In genomic region chr19:49150944-49151243, GRCh38 we compare ENCODE assay signal across 6 cellular contexts. TPM values are rescaled to one million over a fixed set of nuclear protein-coding genes. Genes with fewer than 3 reads are reported as not detected.
A peak's percentile ranks its signal among the peaks of the same experiment; 100 is the strongest.
DNase-seq lines count a peak whose midpoint lies in the region; ATAC-seq, FAIRE-seq and TF ChIP-seq lines count a peak whose summit lies in the region.

No MANE protein-coding gene starts in this region.

- no peaks in the 10 kb centered on the region for H3K27me3 ChIP-seq in SK-N-SH (ENCODE audit: insufficient read depth)
- no peaks in the 10 kb centered on the region for H3K27me3 ChIP-seq in gastroesophageal sphincter
- H3K27me3 ChIP-seq in thoracic aorta (replicated peaks; ENCODE audit: insufficient read depth) = no peaks in the 10 kb centered on the region

- H3K4me3 ChIP-seq in SK-N-SH (ENCODE audit: low read depth in 2 of 2, low read length in 1 of 2) (peak overlapping the region; percentile 91 to 96), gastroesophageal sphincter (peak overlapping the region; percentile 66 to 77), thoracic aorta (peak overlapping the region; percentile 79)

- H3K9me2 ChIP-seq in SK-N-SH = no peaks in the 10 kb centered on the region

- H3K36me3 ChIP-seq in SK-N-SH (replicated peaks in 1 of 2; ENCODE audit: control insufficient read depth in 1 of 2, insufficient read depth in 2 of 2, low read length in 1 of 2) = no peaks in the 10 kb centered on the region
- no peaks in the 10 kb centered on the region for H3K36me3 ChIP-seq in gastroesophageal sphincter
- no peaks in the 10 kb centered on the region for H3K36me3 ChIP-seq in thoracic aorta

- DNase-seq in SK-N-SH = no peak
- DNase-seq in thoracic aorta (ENCODE audit: low spot score) = no peak
- DNase-seq in H54 (ENCODE audit: insufficient read length, low spot score) = no peak

- TF ChIP-seq RAD21 in SK-N-SH (IDR thresholded peaks at IDR 0.05; ENCODE audit: low read length) = no peak

- 17% methylated on average over 15 of the region's 16 CpGs for WGBS in SK-N-SH (ENCODE audit: low lambda C conversion rate)
- WGBS in gastroesophageal sphincter (ENCODE audit: low coverage in 1 of 2), 2 donors = 0 to 9% methylated on average over 1 to 4 of the region's 16 CpGs

- POLR2A ChIA-PET in SK-N-SH (lab: Yijun Ruan, JAX) = interaction anchor here (1.0 to 1.3 kb wide), 5 partner anchors 23 to 57 kb away, joined by 3 to 4 read pairs (median 3); partner anchors contain the start of gene LIN7B

- peak overlapping the region; percentile 83 for H3K9ac ChIP-seq in SK-N-SH

- TF ChIP-seq EP300 in SK-N-SH (IDR thresholded peaks at IDR 0.05; ENCODE audit: borderline replicate concordance in 1 of 2, low read depth in 1 of 2, low read length in 1 of 2) (no peak), gastroesophageal sphincter (IDR thresholded peaks at IDR 0.05) (no peak)

- CTCF ChIA-PET in SK-N-SH (lab: Yijun Ruan, JAX) = interaction anchor here (0.9 to 11.1 kb wide), 7 partner anchors 15 to 180 kb away, joined by 3 to 87 read pairs (median 3); partner anchors contain the start of gene LIN7B

- H3K27ac ChIP-seq in SK-N-SH (ENCODE audit: low read depth in 2 of 2, low read length in 1 of 2) = peak overlapping the region; percentile 68 to 87; a peak in 2 of 4 replicates
- peak overlapping the region in 3 of 4 donors; percentile 82 to 88 (median 83) for H3K27ac ChIP-seq in gastroesophageal sphincter
- H3K27ac ChIP-seq in thoracic aorta = peak overlapping the region; percentile 60 to 69

- H3K4me1 ChIP-seq in SK-N-SH (ENCODE audit: control insufficient read depth in 1 of 2, insufficient read depth in 2 of 2, low read depth in 1 of 2, low read length in 1 of 2) = peaks cover 0 to 21% of the 10 kb centered on the region in 2 experiments; a peak in 1 of 4 replicates
- H3K4me1 ChIP-seq in gastroesophageal sphincter = peaks cover 0 to 45% (median 24%) of the 10 kb centered on the region in 3 donors
- H3K4me1 ChIP-seq in thoracic aorta (ENCODE audit: control insufficient read depth in 1 of 2, low read depth in 2 of 2) = peaks cover 19 to 36% of the 10 kb centered on the region in 2 donors

- TF ChIP-seq POLR2A in gastroesophageal sphincter (IDR thresholded peaks at IDR 0.05) (no peak), H54 (IDR thresholded peaks at IDR 0.05; ENCODE audit: low read depth, low read length) (no peak)

- peaks cover 19% of the 10 kb centered on the region for H3F3A ChIP-seq in SK-N-SH (replicated peaks; ENCODE audit: insufficient read depth)

- peak overlapping the region; percentile 78 for H2AFZ ChIP-seq in SK-N-SH (ENCODE audit: low read depth)

- H4K20me1 ChIP-seq in SK-N-SH (ENCODE audit: insufficient read depth) = no peaks in the 10 kb centered on the region

- peak overlapping the region; percentile 100 for H3K4me2 ChIP-seq in SK-N-SH

- ATAC-seq in SK-N-SH treated with all-trans-retinoic acid at 6 μM for 48 hours (no peak), gastroesophageal sphincter (no peak), thoracic aorta (ENCODE audit: insufficient number of reproducible peaks, low FRiP score, low read depth) (no peak), HG03135 (IDR thresholded peaks at IDR 0.05; ENCODE audit: unreplicated experiment) (no peak)

- no peaks in the 10 kb centered on the region for H3K9me3 ChIP-seq in SK-N-SH
- H3K9me3 ChIP-seq in gastroesophageal sphincter = no peaks in the 10 kb centered on the region
- H3K9me3 ChIP-seq in thoracic aorta = no peaks in the 10 kb centered on the region

- no peak for TF ChIP-seq CTCF in SK-N-SH (IDR thresholded peaks at IDR 0.05)
- TF ChIP-seq CTCF in gastroesophageal sphincter (IDR thresholded peaks at IDR 0.05) = no peak
- TF ChIP-seq CTCF in thoracic aorta (IDR thresholded peaks at IDR 0.05) = no peak

- no peaks in the 10 kb centered on the region for H3K79me2 ChIP-seq in SK-N-SH (ENCODE audit: insufficient read depth)

- FAIRE-seq in H54 (lab: Jason Lieb, UNC) = no peak

TF ChIP-seq in SK-N-SH, 30 proteins besides CTCF, POLR2A, EP300 and RAD21 (continues in another document):
- TF ChIP-seq FOXM1 (IDR thresholded peaks at IDR 0.05; ENCODE audit: low read depth) (no peak), MEF2A (IDR thresholded peaks at IDR 0.05; ENCODE audit: borderline replicate concordance, low read depth) (no peak), TAF1 (IDR thresholded peaks at IDR 0.05; ENCODE audit: borderline replicate concordance, low read depth, low read length) (no peak), JUND (IDR thresholded peaks at IDR 0.05) (no peak), RXRA (IDR thresholded peaks at IDR 0.05; ENCODE audit: borderline replicate concordance, low read depth) (no peak), GATA2 (CRISPR knock-in tag; IDR thresholded peaks at IDR 0.05) (no peak)
- TF ChIP-seq, protein P1, sequence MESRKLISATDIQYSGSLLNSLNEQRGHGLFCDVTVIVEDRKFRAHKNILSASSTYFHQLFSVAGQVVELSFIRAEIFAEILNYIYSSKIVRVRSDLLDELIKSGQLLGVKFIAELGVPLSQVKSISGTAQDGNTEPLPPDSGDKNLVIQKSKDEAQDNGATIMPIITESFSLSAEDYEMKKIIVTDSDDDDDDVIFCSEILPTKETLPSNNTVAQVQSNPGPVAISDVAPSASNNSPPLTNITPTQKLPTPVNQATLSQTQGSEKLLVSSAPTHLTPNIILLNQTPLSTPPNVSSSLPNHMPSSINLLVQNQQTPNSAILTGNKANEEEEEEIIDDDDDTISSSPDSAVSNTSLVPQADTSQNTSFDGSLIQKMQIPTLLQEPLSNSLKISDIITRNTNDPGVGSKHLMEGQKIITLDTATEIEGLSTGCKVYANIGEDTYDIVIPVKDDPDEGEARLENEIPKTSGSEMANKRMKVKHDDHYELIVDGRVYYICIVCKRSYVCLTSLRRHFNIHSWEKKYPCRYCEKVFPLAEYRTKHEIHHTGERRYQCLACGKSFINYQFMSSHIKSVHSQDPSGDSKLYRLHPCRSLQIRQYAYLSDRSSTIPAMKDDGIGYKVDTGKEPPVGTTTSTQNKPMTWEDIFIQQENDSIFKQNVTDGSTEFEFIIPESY (IDR thresholded peaks at IDR 0.05; ENCODE audit: borderline replicate concordance, low read depth) = no peak

TF ChIP-seq in SK-N-SH treated with all-trans-retinoic acid at 6 μM for 48 hours, 23 proteins besides CTCF, POLR2A, EP300 and RAD21 (continues in another document):
- no peak for TF ChIP-seq GLIS3 (CRISPR knock-in tag; IDR thresholded peaks at IDR 0.05)
- TF ChIP-seq, protein P2, sequence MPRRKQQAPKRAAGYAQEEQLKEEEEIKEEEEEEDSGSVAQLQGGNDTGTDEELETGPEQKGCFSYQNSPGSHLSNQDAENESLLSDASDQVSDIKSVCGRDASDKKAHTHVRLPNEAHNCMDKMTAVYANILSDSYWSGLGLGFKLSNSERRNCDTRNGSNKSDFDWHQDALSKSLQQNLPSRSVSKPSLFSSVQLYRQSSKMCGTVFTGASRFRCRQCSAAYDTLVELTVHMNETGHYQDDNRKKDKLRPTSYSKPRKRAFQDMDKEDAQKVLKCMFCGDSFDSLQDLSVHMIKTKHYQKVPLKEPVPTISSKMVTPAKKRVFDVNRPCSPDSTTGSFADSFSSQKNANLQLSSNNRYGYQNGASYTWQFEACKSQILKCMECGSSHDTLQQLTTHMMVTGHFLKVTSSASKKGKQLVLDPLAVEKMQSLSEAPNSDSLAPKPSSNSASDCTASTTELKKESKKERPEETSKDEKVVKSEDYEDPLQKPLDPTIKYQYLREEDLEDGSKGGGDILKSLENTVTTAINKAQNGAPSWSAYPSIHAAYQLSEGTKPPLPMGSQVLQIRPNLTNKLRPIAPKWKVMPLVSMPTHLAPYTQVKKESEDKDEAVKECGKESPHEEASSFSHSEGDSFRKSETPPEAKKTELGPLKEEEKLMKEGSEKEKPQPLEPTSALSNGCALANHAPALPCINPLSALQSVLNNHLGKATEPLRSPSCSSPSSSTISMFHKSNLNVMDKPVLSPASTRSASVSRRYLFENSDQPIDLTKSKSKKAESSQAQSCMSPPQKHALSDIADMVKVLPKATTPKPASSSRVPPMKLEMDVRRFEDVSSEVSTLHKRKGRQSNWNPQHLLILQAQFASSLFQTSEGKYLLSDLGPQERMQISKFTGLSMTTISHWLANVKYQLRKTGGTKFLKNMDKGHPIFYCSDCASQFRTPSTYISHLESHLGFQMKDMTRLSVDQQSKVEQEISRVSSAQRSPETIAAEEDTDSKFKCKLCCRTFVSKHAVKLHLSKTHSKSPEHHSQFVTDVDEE (CRISPR knock-in tag; IDR thresholded peaks at IDR 0.05) = no peak
- TF ChIP-seq TOX (CRISPR knock-in tag; IDR thresholded peaks at IDR 0.05; ENCODE audit: borderline replicate concordance) = no peak
- TF ChIP-seq ISL1 (CRISPR knock-in tag; IDR thresholded peaks at IDR 0.05) = no peak
- no peak for TF ChIP-seq RARB (CRISPR knock-in tag; IDR thresholded peaks at IDR 0.05)
- no peak for TF ChIP-seq ZNF8 (CRISPR knock-in tag; IDR thresholded peaks at IDR 0.05)
- TF ChIP-seq ZNF565 (CRISPR knock-in tag; conservative IDR thresholded peaks at IDR 0.05; ENCODE audit: low read depth) = no peak
- TF ChIP-seq TCF4 (CRISPR knock-in tag; IDR thresholded peaks at IDR 0.05; ENCODE audit: borderline replicate concordance) = no peak
- no peak for TF ChIP-seq ESRRG (CRISPR knock-in tag; IDR thresholded peaks at IDR 0.05)
- no peak for TF ChIP-seq BACH2 (CRISPR knock-in tag; IDR thresholded peaks at IDR 0.05; ENCODE audit: borderline replicate concordance)

RNA-seq across cellular contexts. Expression of gene HRC, which starts 4.3 kb away (rescaled TPM):
- polyA plus RNA-seq in SK-N-SH (2012; rRNA removed) = not detected in 2 replicates
- 0.04 TPM in 1 of 2 replicates, not detected in the other for polyA plus RNA-seq in SK-N-SH (2012; cell fraction: cytosol; rRNA removed)
- polyA plus RNA-seq in SK-N-SH (2012; cell fraction: nucleus; rRNA removed) = 0.04 and 0.12 TPM in 2 replicates
- total RNA-seq in gastroesophageal sphincter (1 to 10 TPM; 1.1 to 3.9 (median 1.8) TPM), thoracic aorta (1 to 10 TPM; 2.2 to 6.5 TPM)

RNA-seq across cellular contexts. Expression of gene TRPM4, which starts 6.7 kb away (rescaled TPM):
- polyA plus RNA-seq in SK-N-SH (2012; rRNA removed) = 16.9 and 20.6 TPM in 2 replicates
- 5.4 and 8.1 TPM in 2 replicates for polyA plus RNA-seq in SK-N-SH (2012; cell fraction: cytosol; rRNA removed)
- 147 and 193 TPM in 2 replicates for polyA plus RNA-seq in SK-N-SH (2012; cell fraction: nucleus; rRNA removed)
- total RNA-seq in gastroesophageal sphincter = 10 to 100 TPM; 16.3 to 38.5 (median 17.3) TPM
- total RNA-seq in thoracic aorta = 10 to 100 TPM; 48.3 to 65.9 TPM

RNA-seq across cellular contexts. Expression of gene PPFIA3, which starts 31.6 kb away (rescaled TPM):
- polyA plus RNA-seq in SK-N-SH (2012; rRNA removed) = 5.7 and 5.8 TPM in 2 replicates
- polyA plus RNA-seq in SK-N-SH (2012; cell fraction: cytosol; rRNA removed) = 2.8 and 4.6 TPM in 2 replicates
- 12.2 and 12.6 TPM in 2 replicates for polyA plus RNA-seq in SK-N-SH (2012; cell fraction: nucleus; rRNA removed)
- total RNA-seq in gastroesophageal sphincter (1 to 10 TPM; 3.6 to 7.6 (median 5.0) TPM), thoracic aorta (1 to 10 TPM; 2.7 to 5.0 TPM)

RNA-seq across cellular contexts. Expression of gene C19orf73, which starts 32.0 kb away (rescaled TPM):
- 2.6 and 3.0 TPM in 2 replicates for polyA plus RNA-seq in SK-N-SH (2012; rRNA removed)
- polyA plus RNA-seq in SK-N-SH (2012; cell fraction: cytosol; rRNA removed) = 1.6 and 2.8 TPM in 2 replicates
- 3.0 and 4.8 TPM in 2 replicates for polyA plus RNA-seq in SK-N-SH (2012; cell fraction: nucleus; rRNA removed)
- total RNA-seq in gastroesophageal sphincter (1 to 10 TPM in 1 of 4 donors, not detected in 3; 1.8 TPM), thoracic aorta (not detected)

RNA-seq across cellular contexts. Expression of gene LIN7B, which starts 36.7 kb away (rescaled TPM):
- polyA plus RNA-seq in SK-N-SH (2012; rRNA removed) = 20.8 and 21.1 TPM in 2 replicates
- 11.8 and 13.5 TPM in 2 replicates for polyA plus RNA-seq in SK-N-SH (2012; cell fraction: cytosol; rRNA removed)
- 27.5 and 27.8 TPM in 2 replicates for polyA plus RNA-seq in SK-N-SH (2012; cell fraction: nucleus; rRNA removed)
- total RNA-seq in gastroesophageal sphincter = 10 to 100 TPM in 3 of 4 donors, 1 to 10 TPM in 1; 6.5 to 19.8 (median 13.2) TPM
- 10 to 100 TPM in 1 of 2 donors, not detected in 1; 19.8 TPM for total RNA-seq in thoracic aorta
